In genomic region chr18:9137168-9138066, GRCh38 we compare ENCODE assay signal across 8 cellular contexts. TPM values are rescaled to one million over a fixed set of nuclear protein-coding genes. Genes with fewer than 3 reads are reported as not detected.
DNase-seq lines count a peak whose midpoint lies in the region; TF ChIP-seq lines count a peak whose summit lies in the region.

No MANE protein-coding gene starts in this region.

- H3K36me3 Mint-ChIP-seq in activated naive CD8-positive, alpha-beta T cell = peaks cover 3% of the 10 kb centered on the region
- H3K36me3 Mint-ChIP-seq in type B pancreatic cell = peaks cover 5% of the 10 kb centered on the region

- intact Hi-C loops in head of caudate nucleus (cut with DNase I) = loop anchor here (10.0 kb wide), 2 partner anchors 433 to 477 kb away; partner anchors contain the start of genes MTCL1 and PPP4R1

- H3K4me3 ChIP-seq in parathyroid adenoma (ENCODE audit: low read depth, low read length) = peak overlapping the region; percentile 78

- peak overlapping the region; percentile 99 for H3K27ac Mint-ChIP-seq in activated naive CD8-positive, alpha-beta T cell
- peak overlapping the region; percentile 97 for H3K27ac Mint-ChIP-seq in type B pancreatic cell

- no peaks in the 10 kb centered on the region for H3K36me3 ChIP-seq in parathyroid adenoma (ENCODE audit: control insufficient read depth, insufficient read depth, low read length)

- H3K9me3 ChIP-seq in parathyroid adenoma (ENCODE audit: control insufficient read depth, low read length) = no peaks in the 10 kb centered on the region

- peak overlapping the region; percentile 92 for H3K4me2 ChIP-seq in parathyroid adenoma (ENCODE audit: low read length)

- peak; percentile 63 for DNase-seq in GDM1 (lab: John Stamatoyannopoulos, UW)
- DNase-seq in H4 (ENCODE audit: low spot score) = peak; percentile 60
- DNase-seq in LHCN-M2 (ENCODE audit: low read depth) = peak; percentile 90
- peak; percentile 72 for DNase-seq in SK-N-DZ (ENCODE audit: low spot score)
- DNase-seq in head of caudate nucleus = peak in 39 of 42 donors; percentile 39 to 81 (median 63)
- DNase-seq in type B pancreatic cell (ENCODE audit: extremely low spot score, unreplicated experiment) = peak; percentile 77

- peaks cover 15% of the 10 kb centered on the region for H3K4me1 ChIP-seq in parathyroid adenoma

- peaks cover 70% of the 10 kb centered on the region for H3K4me1 Mint-ChIP-seq in activated naive CD8-positive, alpha-beta T cell (ENCODE audit: low read depth)
- peaks cover 52% of the 10 kb centered on the region for H3K4me1 Mint-ChIP-seq in type B pancreatic cell (ENCODE audit: unreplicated experiment)

- H3K4me3 Mint-ChIP-seq in activated naive CD8-positive, alpha-beta T cell = peak overlapping the region; percentile 96
- peak overlapping the region; percentile 97 for H3K4me3 Mint-ChIP-seq in type B pancreatic cell

- H3K9ac ChIP-seq in parathyroid adenoma = no peak overlapping the region

- H3K27me3 Mint-ChIP-seq in activated naive CD8-positive, alpha-beta T cell = no peaks in the 10 kb centered on the region
- no peaks in the 10 kb centered on the region for H3K27me3 Mint-ChIP-seq in type B pancreatic cell

- TF ChIP-seq CTCF in parathyroid adenoma (IDR thresholded peaks at IDR 0.05) (no peak), type B pancreatic cell (conservative IDR thresholded peaks at IDR 0.05) (no peak)

- peak overlapping the region; percentile 57 for H2AFZ ChIP-seq in parathyroid adenoma

- peak overlapping the region; percentile 93 for H3K27ac ChIP-seq in parathyroid adenoma

- H3K9me3 Mint-ChIP-seq in activated naive CD8-positive, alpha-beta T cell (ENCODE audit: low read depth) = no peaks in the 10 kb centered on the region
- no peaks in the 10 kb centered on the region for H3K9me3 Mint-ChIP-seq in type B pancreatic cell

- peaks cover 41% of the 10 kb centered on the region for H3K79me2 ChIP-seq in parathyroid adenoma

- no peaks in the 10 kb centered on the region for H3K27me3 ChIP-seq in parathyroid adenoma (ENCODE audit: control insufficient read depth, insufficient read depth, low read length)

RNA-seq across cellular contexts. Expression of gene ANKRD12, which starts 0.8 kb away (rescaled TPM):
- 5.1 and 14.1 TPM in 2 replicates for total RNA-seq in H4 (2014; rRNA removed; shearing (Covaris generic))
- total RNA-seq in LHCN-M2 (2014; rRNA removed) (12.6 and 21.4 TPM in 2 replicates), type B pancreatic cell (ENCODE audit: low replicate concordance) (28.2 and 38.8 TPM in 2 replicates)
- 7.2 TPM for polyA plus RNA-seq in LHCN-M2 (2012)
- 3.0 and 3.4 TPM in 2 replicates for polyA plus RNA-seq in SK-N-DZ (2014; cell fraction: cytosol; rRNA removed)
- polyA plus RNA-seq in SK-N-DZ (2014; cell fraction: nucleus; rRNA removed) = 7.9 and 11.4 TPM in 2 replicates

RNA-seq across cellular contexts. Expression of gene NDUFV2, which starts 34.9 kb away (rescaled TPM):
- 203 and 236 TPM in 2 replicates for total RNA-seq in H4 (2014; rRNA removed; shearing (Covaris generic))
- total RNA-seq in LHCN-M2 (2014; rRNA removed) = 149 and 156 TPM in 2 replicates
- 145 TPM for polyA plus RNA-seq in LHCN-M2 (2012)
- polyA plus RNA-seq in SK-N-DZ (2014; cell fraction: cytosol; rRNA removed) = 230 and 256 TPM in 2 replicates
- 129 and 141 TPM in 2 replicates for polyA plus RNA-seq in SK-N-DZ (2014; cell fraction: nucleus; rRNA removed)
- total RNA-seq in type B pancreatic cell (ENCODE audit: low replicate concordance) = 122 and 135 TPM in 2 replicates

Comparison
In these comparisons a context has a peak if more than half of its experiments do, and no peak if none do; other contexts are left out.
1. Peak in every context shown above with its lines: DNase-seq, H3K4me3 ChIP-seq and H3K27ac ChIP-seq.